Comparison of ENCODE assay signal across 1 cellular context in the genomic region with DNA sequence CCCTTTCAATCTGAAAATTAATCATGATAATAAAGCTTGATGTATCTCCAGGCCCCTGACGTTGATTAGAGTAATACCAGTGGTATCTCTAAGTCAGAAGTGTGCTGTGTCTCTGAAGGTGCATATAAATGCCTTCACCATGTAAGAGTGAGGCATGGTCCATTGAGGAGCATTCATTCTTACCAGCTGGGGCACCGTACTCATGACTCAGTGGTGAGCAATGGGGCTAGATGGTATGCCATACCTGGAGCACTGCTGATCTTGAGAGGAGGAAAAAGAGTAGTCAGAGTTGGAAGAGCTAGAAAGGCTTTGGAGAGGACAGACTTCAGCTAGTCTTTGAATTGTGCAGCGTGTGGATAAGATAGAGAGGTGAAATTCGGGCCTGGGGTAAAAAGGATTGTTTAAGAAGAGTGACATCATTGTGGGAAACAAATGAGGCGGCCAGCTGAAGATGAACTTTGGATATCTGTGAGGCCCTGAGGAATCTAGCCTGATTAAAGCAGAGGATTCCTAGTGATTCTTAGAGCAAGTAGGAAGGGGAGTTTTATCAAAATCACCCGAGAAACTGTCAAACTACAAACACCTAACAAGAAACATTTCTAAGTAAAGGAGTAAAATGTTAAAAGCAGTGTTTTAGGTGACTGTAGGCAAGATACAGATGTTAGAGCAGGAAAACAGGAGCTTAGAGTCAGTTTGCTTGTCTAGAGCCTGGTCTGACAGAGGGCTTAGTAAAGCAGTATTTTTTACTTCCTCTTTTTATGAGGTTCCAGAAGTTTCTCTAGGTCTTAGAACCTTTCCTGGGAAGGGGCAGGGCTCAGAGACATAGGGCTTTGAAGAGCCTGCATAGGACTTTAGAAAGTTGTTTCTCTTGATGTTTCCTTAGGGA.
TF ChIP-seq lines count a peak whose summit lies in the region.

No MANE protein-coding gene starts in this region.

TF ChIP-seq in K562, 482 proteins besides CTCF, POLR2A, EP300 and RAD21 (continued from another document):
- TF ChIP-seq, protein P1, sequence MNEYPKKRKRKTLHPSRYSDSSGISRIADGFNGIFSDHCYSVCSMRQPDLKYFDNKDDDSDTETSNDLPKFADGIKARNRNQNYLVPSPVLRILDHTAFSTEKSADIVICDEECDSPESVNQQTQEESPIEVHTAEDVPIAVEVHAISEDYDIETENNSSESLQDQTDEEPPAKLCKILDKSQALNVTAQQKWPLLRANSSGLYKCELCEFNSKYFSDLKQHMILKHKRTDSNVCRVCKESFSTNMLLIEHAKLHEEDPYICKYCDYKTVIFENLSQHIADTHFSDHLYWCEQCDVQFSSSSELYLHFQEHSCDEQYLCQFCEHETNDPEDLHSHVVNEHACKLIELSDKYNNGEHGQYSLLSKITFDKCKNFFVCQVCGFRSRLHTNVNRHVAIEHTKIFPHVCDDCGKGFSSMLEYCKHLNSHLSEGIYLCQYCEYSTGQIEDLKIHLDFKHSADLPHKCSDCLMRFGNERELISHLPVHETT (CRISPR knock-in tag; conservative IDR thresholded peaks at IDR 0.05 in 1 of 2, IDR thresholded peaks at IDR 0.05 in 1 of 2) = peak in 1 of 2 experiments; percentile 38; a peak in 1 of 4 replicates
- TF ChIP-seq TAL1 (IDR thresholded peaks at IDR 0.05) (no peak), NBN (IDR thresholded peaks at IDR 0.05; ENCODE audit: low read depth) (0 out of 2 replicates have a peak, but pooled peaks have one; percentile 55), SOX6 (IDR thresholded peaks at IDR 0.05) (peak; percentile 60), JUND (IDR thresholded peaks at IDR 0.05; ENCODE audit: borderline replicate concordance, low read depth, low read length) (no peak), JUND (tag; IDR thresholded peaks at IDR 0.05; ENCODE audit: borderline replicate concordance, low read depth, low read length) (peak; percentile 78; the same call in 2 of the 3 replicates), ATF7 (IDR thresholded peaks at IDR 0.05) (peak; percentile 90), BHLHE40 (IDR thresholded peaks at IDR 0.05; ENCODE audit: low read length) (peak; percentile 7; the same call in 1 of the 2 replicates), ZNF589 (CRISPR knock-in tag; IDR thresholded peaks at IDR 0.05; ENCODE audit: low read depth) (0 out of 2 replicates have a peak, but pooled peaks have one; percentile 29), SPI1 (IDR thresholded peaks at IDR 0.05; ENCODE audit: borderline replicate concordance, low read depth, low read length) (peak; percentile 47; the same call in 1 of the 2 replicates), ARID1B (IDR thresholded peaks at IDR 0.05) (0 out of 2 replicates have a peak, but pooled peaks have one; percentile 42), SAP30 (IDR thresholded peaks at IDR 0.05; ENCODE audit: borderline replicate concordance, insufficient read depth, low read depth, low read length, poor library complexity, severe bottlenecking) (no peak), HNRNPL (IDR thresholded peaks at IDR 0.05; ENCODE audit: low read depth, low read length) (no peak), ZNF354B (CRISPR knock-in tag; IDR thresholded peaks at IDR 0.05) (no peak), SMARCE1 (IDR thresholded peaks at IDR 0.05) (peak; percentile 71; the same call in 1 of the 2 replicates), DPF2 (IDR thresholded peaks at IDR 0.05) (peak; percentile 31; the same call in 1 of the 2 replicates), ARNT (IDR thresholded peaks at IDR 0.05) (no peak; a peak in 1 of 4 replicates), ETV6 (IDR thresholded peaks at IDR 0.05; ENCODE audit: borderline replicate concordance in 1 of 2, low read depth in 2 of 2, low read length in 1 of 2) (0 out of 4 replicates have a peak, but pooled peaks of 1 of the 2 experiments have one; percentile 18), ETV6 (CRISPR knock-in tag; IDR thresholded peaks at IDR 0.05; ENCODE audit: borderline replicate concordance) (no peak), FOSL1 (tag; conservative IDR thresholded peaks at IDR 0.05) (0 out of 2 replicates have a peak, but pooled peaks have one; percentile 25), ATF1 (CRISPR knock-in tag; IDR thresholded peaks at IDR 0.05) (no peak), ATF1 (tag; IDR thresholded peaks at IDR 0.05) (peak; percentile 29; the same call in 1 of the 2 replicates), JUNB (CRISPR knock-in tag; conservative IDR thresholded peaks at IDR 0.05) (0 out of 2 replicates have a peak, but pooled peaks have one; percentile 14), SMARCB1 (IDR thresholded peaks at IDR 0.05; ENCODE audit: insufficient read length, low read depth) (peak; percentile 52), ZNF3 (CRISPR knock-in tag; IDR thresholded peaks at IDR 0.05) (no peak), SREBF2 (CRISPR knock-in tag; IDR thresholded peaks at IDR 0.05) (no peak), NFATC3 (IDR thresholded peaks at IDR 0.05) (no peak), SMARCA4 (IDR thresholded peaks at IDR 0.05) (peak; percentile 50; the same call in 1 of the 2 replicates)
- TF ChIP-seq, protein P2, sequence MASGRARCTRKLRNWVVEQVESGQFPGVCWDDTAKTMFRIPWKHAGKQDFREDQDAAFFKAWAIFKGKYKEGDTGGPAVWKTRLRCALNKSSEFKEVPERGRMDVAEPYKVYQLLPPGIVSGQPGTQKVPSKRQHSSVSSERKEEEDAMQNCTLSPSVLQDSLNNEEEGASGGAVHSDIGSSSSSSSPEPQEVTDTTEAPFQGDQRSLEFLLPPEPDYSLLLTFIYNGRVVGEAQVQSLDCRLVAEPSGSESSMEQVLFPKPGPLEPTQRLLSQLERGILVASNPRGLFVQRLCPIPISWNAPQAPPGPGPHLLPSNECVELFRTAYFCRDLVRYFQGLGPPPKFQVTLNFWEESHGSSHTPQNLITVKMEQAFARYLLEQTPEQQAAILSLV (tag; IDR thresholded peaks at IDR 0.05) = no peak
- TF ChIP-seq, protein P3, sequence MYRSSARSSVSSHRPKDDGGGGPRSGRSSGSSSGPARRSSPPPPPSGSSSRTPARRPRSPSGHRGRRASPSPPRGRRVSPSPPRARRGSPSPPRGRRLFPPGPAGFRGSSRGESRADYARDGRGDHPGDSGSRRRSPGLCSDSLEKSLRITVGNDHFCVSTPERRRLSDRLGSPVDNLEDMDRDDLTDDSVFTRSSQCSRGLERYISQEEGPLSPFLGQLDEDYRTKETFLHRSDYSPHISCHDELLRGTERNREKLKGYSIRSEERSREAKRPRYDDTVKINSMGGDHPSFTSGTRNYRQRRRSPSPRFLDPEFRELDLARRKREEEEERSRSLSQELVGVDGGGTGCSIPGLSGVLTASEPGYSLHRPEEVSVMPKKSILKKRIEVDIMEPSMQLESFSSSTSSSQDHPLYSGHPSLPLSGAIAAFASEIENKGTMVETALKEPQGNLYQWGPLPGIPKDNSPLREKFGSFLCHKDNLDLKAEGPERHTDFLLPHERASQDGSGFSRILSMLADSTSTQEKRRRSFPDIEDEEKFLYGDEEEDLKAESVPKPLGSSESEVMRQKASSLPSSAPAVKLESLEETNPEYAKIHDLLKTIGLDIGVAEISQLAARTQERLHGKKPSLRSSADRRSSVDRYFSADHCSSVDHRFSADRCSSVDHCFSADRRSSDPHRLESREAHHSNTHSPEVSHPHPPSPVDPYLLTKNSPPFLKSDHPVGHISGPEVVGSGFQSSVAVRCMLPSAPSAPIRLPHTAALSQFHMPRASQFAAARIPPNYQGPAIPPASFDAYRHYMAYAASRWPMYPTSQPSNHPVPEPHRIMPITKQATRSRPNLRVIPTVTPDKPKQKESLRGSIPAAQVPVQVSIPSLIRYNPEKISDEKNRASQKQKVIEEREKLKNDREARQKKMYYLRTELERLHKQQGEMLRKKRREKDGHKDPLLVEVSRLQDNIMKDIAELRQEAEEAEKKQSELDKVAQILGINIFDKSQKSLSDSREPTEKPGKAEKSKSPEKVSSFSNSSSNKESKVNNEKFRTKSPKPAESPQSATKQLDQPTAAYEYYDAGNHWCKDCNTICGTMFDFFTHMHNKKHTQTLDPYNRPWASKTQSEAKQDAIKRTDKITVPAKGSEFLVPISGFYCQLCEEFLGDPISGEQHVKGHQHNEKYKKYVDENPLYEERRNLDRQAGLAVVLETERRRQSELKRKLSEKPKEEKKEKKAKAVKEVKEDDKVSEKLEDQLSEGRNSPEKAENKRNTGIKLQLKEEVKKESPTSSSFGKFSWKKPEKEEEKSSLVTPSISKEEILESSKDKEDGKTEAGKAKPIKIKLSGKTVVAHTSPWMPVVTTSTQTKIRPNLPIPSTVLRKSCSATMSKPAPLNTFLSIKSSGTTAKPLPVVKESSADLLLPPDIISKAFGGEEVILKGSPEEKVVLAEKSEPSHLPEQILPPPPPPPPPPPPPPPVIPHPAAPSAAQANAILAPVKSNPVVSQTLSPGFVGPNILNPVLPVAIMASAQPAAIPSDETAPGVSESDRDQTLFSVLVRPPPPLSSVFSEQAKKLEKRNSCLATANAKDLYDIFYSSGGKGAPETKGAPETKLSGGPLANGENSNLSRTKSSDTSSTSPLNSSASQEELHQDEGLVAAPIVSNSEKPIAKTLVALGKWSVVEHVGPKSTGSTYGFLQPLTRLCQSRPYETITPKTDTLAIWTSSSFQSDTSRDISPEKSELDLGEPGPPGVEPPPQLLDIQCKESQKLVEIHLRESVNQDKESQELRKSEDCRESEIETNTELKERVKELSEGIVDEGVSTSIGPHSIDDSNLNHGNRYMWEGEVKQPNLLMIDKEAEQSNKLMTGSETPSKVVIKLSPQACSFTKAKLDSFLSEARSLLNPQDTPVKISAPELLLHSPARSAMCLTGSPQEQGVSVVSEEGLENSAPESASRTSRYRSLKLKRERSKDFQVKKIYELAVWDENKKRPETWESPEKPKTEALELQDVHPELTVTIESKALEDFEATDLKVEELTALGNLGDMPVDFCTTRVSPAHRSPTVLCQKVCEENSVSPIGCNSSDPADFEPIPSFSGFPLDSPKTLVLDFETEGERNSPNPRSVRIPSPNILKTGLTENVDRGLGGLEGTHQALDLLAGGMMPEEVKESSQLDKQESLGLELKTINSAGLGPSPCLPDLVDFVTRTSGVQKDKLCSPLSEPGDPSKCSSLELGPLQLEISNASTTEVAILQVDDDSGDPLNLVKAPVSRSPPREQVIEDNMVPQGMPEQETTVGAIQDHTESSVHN (IDR thresholded peaks at IDR 0.05; ENCODE audit: borderline replicate concordance in 1 of 2, low read depth in 1 of 2) = 0 out of 4 replicates have a peak, but pooled peaks of 1 of the 2 experiments have one; percentile 90
- TF ChIP-seq, protein P4, sequence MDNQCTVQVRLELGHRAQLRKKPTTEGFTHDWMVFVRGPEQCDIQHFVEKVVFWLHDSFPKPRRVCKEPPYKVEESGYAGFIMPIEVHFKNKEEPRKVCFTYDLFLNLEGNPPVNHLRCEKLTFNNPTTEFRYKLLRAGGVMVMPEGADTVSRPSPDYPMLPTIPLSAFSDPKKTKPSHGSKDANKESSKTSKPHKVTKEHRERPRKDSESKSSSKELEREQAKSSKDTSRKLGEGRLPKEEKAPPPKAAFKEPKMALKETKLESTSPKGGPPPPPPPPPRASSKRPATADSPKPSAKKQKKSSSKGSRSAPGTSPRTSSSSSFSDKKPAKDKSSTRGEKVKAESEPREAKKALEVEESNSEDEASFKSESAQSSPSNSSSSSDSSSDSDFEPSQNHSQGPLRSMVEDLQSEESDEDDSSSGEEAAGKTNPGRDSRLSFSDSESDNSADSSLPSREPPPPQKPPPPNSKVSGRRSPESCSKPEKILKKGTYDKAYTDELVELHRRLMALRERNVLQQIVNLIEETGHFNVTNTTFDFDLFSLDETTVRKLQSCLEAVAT (IDR thresholded peaks at IDR 0.05) = 0 out of 4 replicates have a peak, but pooled peaks of 1 of the 2 experiments have one; percentile 17
- TF ChIP-seq, protein P5, sequence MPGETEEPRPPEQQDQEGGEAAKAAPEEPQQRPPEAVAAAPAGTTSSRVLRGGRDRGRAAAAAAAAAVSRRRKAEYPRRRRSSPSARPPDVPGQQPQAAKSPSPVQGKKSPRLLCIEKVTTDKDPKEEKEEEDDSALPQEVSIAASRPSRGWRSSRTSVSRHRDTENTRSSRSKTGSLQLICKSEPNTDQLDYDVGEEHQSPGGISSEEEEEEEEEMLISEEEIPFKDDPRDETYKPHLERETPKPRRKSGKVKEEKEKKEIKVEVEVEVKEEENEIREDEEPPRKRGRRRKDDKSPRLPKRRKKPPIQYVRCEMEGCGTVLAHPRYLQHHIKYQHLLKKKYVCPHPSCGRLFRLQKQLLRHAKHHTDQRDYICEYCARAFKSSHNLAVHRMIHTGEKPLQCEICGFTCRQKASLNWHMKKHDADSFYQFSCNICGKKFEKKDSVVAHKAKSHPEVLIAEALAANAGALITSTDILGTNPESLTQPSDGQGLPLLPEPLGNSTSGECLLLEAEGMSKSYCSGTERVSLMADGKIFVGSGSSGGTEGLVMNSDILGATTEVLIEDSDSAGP (CRISPR knock-in tag; IDR thresholded peaks at IDR 0.05) = no peak
- TF ChIP-seq, protein P6, sequence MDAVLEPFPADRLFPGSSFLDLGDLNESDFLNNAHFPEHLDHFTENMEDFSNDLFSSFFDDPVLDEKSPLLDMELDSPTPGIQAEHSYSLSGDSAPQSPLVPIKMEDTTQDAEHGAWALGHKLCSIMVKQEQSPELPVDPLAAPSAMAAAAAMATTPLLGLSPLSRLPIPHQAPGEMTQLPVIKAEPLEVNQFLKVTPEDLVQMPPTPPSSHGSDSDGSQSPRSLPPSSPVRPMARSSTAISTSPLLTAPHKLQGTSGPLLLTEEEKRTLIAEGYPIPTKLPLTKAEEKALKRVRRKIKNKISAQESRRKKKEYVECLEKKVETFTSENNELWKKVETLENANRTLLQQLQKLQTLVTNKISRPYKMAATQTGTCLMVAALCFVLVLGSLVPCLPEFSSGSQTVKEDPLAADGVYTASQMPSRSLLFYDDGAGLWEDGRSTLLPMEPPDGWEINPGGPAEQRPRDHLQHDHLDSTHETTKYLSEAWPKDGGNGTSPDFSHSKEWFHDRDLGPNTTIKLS (IDR thresholded peaks at IDR 0.05; ENCODE audit: borderline replicate concordance, low read depth) = peak; percentile 57; the same call in 1 of the 2 replicates
- TF ChIP-seq, protein P7, sequence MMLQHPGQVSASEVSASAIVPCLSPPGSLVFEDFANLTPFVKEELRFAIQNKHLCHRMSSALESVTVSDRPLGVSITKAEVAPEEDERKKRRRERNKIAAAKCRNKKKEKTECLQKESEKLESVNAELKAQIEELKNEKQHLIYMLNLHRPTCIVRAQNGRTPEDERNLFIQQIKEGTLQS (IDR thresholded peaks at IDR 0.05) = peak; percentile 81
- TF ChIP-seq, protein P7 (CRISPR knock-in tag; conservative IDR thresholded peaks at IDR 0.05) = no peak
